Comparison of ENCODE assay signal across 3 cellular contexts in the genomic region with DNA sequence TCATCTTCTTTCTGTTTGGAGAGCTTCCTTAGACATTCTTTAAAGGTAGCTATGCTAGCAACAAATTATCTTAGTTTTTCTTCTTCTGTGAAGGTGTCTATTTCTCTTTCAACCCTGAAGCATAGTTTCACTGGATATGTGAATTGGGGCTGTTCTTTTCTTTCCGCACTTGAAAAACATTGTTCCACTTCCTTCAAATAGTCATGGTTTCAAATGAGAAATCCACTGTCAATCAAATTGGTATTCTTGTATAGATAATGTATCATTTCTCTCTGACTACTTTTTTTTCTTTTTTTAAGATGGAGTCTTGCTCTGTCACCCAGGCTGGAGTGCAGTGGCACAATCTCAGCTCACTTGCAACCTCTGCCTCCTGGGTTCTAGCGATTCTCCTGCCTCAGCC.
TF ChIP-seq lines count a peak whose summit lies in the region.

No MANE protein-coding gene starts in this region.

TF ChIP-seq in HepG2, 621 proteins besides CTCF, POLR2A, EP300 and RAD21 (continued from another document):
- TF ChIP-seq ZNF841 (CRISPR knock-in tag; IDR thresholded peaks at IDR 0.05; ENCODE audit: borderline replicate concordance) (no peak), KLF9 (CRISPR knock-in tag; IDR thresholded peaks at IDR 0.05; ENCODE audit: low read depth) (no peak)
- TF ChIP-seq, protein P1, sequence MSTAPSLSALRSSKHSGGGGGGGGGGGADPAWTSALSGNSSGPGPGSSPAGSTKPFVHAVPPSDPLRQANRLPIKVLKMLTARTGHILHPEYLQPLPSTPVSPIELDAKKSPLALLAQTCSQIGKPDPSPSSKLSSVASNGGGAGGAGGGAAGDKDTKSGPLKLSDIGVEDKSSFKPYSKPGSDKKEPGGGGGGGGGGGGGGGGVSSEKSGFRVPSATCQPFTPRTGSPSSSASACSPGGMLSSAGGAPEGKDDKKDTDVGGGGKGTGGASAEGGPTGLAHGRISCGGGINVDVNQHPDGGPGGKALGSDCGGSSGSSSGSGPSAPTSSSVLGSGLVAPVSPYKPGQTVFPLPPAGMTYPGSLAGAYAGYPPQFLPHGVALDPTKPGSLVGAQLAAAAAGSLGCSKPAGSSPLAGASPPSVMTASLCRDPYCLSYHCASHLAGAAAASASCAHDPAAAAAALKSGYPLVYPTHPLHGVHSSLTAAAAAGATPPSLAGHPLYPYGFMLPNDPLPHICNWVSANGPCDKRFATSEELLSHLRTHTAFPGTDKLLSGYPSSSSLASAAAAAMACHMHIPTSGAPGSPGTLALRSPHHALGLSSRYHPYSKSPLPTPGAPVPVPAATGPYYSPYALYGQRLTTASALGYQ (CRISPR knock-in tag; IDR thresholded peaks at IDR 0.05): no peak
- TF ChIP-seq, protein P2, sequence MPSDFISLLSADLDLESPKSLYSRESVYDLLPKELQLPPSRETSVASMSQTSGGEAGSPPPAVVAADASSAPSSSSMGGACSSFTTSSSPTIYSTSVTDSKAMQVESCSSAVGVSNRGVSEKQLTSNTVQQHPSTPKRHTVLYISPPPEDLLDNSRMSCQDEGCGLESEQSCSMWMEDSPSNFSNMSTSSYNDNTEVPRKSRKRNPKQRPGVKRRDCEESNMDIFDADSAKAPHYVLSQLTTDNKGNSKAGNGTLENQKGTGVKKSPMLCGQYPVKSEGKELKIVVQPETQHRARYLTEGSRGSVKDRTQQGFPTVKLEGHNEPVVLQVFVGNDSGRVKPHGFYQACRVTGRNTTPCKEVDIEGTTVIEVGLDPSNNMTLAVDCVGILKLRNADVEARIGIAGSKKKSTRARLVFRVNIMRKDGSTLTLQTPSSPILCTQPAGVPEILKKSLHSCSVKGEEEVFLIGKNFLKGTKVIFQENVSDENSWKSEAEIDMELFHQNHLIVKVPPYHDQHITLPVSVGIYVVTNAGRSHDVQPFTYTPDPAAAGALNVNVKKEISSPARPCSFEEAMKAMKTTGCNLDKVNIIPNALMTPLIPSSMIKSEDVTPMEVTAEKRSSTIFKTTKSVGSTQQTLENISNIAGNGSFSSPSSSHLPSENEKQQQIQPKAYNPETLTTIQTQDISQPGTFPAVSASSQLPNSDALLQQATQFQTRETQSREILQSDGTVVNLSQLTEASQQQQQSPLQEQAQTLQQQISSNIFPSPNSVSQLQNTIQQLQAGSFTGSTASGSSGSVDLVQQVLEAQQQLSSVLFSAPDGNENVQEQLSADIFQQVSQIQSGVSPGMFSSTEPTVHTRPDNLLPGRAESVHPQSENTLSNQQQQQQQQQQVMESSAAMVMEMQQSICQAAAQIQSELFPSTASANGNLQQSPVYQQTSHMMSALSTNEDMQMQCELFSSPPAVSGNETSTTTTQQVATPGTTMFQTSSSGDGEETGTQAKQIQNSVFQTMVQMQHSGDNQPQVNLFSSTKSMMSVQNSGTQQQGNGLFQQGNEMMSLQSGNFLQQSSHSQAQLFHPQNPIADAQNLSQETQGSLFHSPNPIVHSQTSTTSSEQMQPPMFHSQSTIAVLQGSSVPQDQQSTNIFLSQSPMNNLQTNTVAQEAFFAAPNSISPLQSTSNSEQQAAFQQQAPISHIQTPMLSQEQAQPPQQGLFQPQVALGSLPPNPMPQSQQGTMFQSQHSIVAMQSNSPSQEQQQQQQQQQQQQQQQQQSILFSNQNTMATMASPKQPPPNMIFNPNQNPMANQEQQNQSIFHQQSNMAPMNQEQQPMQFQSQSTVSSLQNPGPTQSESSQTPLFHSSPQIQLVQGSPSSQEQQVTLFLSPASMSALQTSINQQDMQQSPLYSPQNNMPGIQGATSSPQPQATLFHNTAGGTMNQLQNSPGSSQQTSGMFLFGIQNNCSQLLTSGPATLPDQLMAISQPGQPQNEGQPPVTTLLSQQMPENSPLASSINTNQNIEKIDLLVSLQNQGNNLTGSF (CRISPR knock-in tag; IDR thresholded peaks at IDR 0.05): no peak

TF ChIP-seq in WTC11, 78 proteins besides CTCF, POLR2A, EP300 and RAD21:
- TF ChIP-seq, protein P3, sequence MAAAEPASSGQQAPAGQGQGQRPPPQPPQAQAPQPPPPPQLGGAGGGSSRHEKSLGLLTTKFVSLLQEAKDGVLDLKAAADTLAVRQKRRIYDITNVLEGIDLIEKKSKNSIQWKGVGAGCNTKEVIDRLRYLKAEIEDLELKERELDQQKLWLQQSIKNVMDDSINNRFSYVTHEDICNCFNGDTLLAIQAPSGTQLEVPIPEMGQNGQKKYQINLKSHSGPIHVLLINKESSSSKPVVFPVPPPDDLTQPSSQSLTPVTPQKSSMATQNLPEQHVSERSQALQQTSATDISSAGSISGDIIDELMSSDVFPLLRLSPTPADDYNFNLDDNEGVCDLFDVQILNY (CRISPR knock-in tag; IDR thresholded peaks at IDR 0.05): no peak
- TF ChIP-seq ATF2 (CRISPR knock-in tag; IDR thresholded peaks at IDR 0.05; ENCODE audit: borderline replicate concordance, low read depth) (no peak), ZNF317 (CRISPR knock-in tag; IDR thresholded peaks at IDR 0.05; ENCODE audit: borderline replicate concordance, low read depth) (peak; percentile 82), GABPB1 (CRISPR knock-in tag; IDR thresholded peaks at IDR 0.05) (no peak), MYBL2 (CRISPR knock-in tag; IDR thresholded peaks at IDR 0.05) (no peak)

TF ChIP-seq in K562, 482 proteins besides CTCF, POLR2A, EP300 and RAD21:
- TF ChIP-seq ZNF280A (IDR thresholded peaks at IDR 0.05; ENCODE audit: low read depth, partially characterized antibody) (peak; percentile 70), ZNF445 (CRISPR knock-in tag; IDR thresholded peaks at IDR 0.05; ENCODE audit: low read depth) (0 out of 2 replicates have a peak, but pooled peaks have one; percentile 27), RBM39 (optimal IDR thresholded peaks at IDR 0.05; ENCODE audit: low read depth, low read length) (no peak), MEIS2 (IDR thresholded peaks at IDR 0.05; ENCODE audit: partially characterized antibody) (peak; percentile 9), TRIM28 (IDR thresholded peaks at IDR 0.05) (peak; percentile 97), SRSF1 (IDR thresholded peaks at IDR 0.05; ENCODE audit: low read depth, low read length) (no peak), PKNOX1 (IDR thresholded peaks at IDR 0.05) (peak; percentile 82), CBX3 (IDR thresholded peaks at IDR 0.05; ENCODE audit: borderline replicate concordance in 1 of 2, low read length in 2 of 2) (peak in 1 of 2 experiments; percentile 93; a peak in 2 of 3 replicates), TEAD4 (IDR thresholded peaks at IDR 0.05; ENCODE audit: low read length) (no peak), TEAD4 (CRISPR knock-in tag; IDR thresholded peaks at IDR 0.05; ENCODE audit: borderline replicate concordance) (no peak), CBX5 (IDR thresholded peaks at IDR 0.05; ENCODE audit: borderline replicate concordance, low read depth) (peak; percentile 74; the same call in 1 of the 2 replicates), ZNF696 (CRISPR knock-in tag; conservative IDR thresholded peaks at IDR 0.05) (no peak), TRIM24 (IDR thresholded peaks at IDR 0.05) (peak; percentile 47 to 79; a peak in 3 of 4 replicates), BCOR (IDR thresholded peaks at IDR 0.05) (no peak)
TF ChIP-seq in K562: peak in this region for 8.
